In genomic region chr15:80551348-80551747, GRCh38 we compare ENCODE assay signal across 24 cellular contexts.
"Had no signal": no experiment of that assay in that cellular context is flagged by ENCODE, and none has a peak within 500 bp of the region (broad histone marks: within the 10 kb centered on the region; RNA-seq: fewer than 3 reads in every experiment).

No MANE protein-coding gene starts in this region.

- H3K27me3 ChIP-seq: dorsolateral prefrontal cortex, hepatocyte, transverse colon had no signal

- DNase-seq: activated CD4-positive, alpha-beta memory T cell treated with anti-CD3 and anti-CD28 coated beads, Interleukin-2, amount 10 ng/mL, durations not matched to agents 7 days and 5 days; activated CD4-positive, alpha-beta T cell treated with anti-CD3 and anti-CD28 coated beads for 4 hours; activated effector memory CD4-positive, alpha-beta T cell treated with Interleukin-2 at 50 U/mL for 16 hours; activated T-cell treated with anti-CD3 and anti-CD28 coated beads, Interleukin-2, amount 50 U/mL, for 4 hours; amygdala; dorsolateral prefrontal cortex; erythroblast; kidney glomerular epithelial cell; mesendoderm; nucleus accumbens; right cardiac atrium; stimulated activated CD4-positive, alpha-beta T cell treated with anti-CD3 and anti-CD28 coated beads, Interleukin-4, amount 100 ng/mL, for 4 hours; stimulated activated CD8-positive, alpha-beta memory T cell treated with anti-CD3 and anti-CD28 coated beads, Interleukin-4, amount 100 ng/mL, for 48 hours; stimulated activated naive CD4-positive, alpha-beta T cell treated with Interleukin-2 at 50 U/mL for 16 hours; substantia nigra; T-helper 17 cell; transverse colon had no signal

- H3K4me3 ChIP-seq: dorsolateral prefrontal cortex, hepatocyte, prostate gland, smooth muscle cell, transverse colon had no signal

- H3K36me3 ChIP-seq: prostate gland, transverse colon had no signal

- ATAC-seq: activated naive CD4-positive, alpha-beta T cell treated with anti-CD3 and anti-CD28 coated beads, Interleukin-2, amount 50 U/mL, for 72 hours; activated T-cell treated with anti-CD3 and anti-CD28 coated beads, Interleukin-2, amount 50 U/mL, for 4 hours; natural killer cell treated with Interleukin-12 subunit alpha and Interleukin-12 subunit beta and Interleukin-15 and Interleukin-18, amount 100 ng/mL, for 72 hours; right cardiac atrium; T-helper 17 cell; WTC11 had no signal

- H3K9me3 ChIP-seq: prostate gland, transverse colon had no signal

- H2AFZ ChIP-seq: hepatocyte had no signal

- H3K27ac ChIP-seq: prostate gland, transverse colon had no signal

- H3K4me1 ChIP-seq: prostate gland, transverse colon had no signal

- H3K79me2 ChIP-seq: hepatocyte had no signal

- FAIRE-seq: bronchial epithelial cell had no signal
